1 cellular context compared by ENCODE assay signal in the genomic region with DNA sequence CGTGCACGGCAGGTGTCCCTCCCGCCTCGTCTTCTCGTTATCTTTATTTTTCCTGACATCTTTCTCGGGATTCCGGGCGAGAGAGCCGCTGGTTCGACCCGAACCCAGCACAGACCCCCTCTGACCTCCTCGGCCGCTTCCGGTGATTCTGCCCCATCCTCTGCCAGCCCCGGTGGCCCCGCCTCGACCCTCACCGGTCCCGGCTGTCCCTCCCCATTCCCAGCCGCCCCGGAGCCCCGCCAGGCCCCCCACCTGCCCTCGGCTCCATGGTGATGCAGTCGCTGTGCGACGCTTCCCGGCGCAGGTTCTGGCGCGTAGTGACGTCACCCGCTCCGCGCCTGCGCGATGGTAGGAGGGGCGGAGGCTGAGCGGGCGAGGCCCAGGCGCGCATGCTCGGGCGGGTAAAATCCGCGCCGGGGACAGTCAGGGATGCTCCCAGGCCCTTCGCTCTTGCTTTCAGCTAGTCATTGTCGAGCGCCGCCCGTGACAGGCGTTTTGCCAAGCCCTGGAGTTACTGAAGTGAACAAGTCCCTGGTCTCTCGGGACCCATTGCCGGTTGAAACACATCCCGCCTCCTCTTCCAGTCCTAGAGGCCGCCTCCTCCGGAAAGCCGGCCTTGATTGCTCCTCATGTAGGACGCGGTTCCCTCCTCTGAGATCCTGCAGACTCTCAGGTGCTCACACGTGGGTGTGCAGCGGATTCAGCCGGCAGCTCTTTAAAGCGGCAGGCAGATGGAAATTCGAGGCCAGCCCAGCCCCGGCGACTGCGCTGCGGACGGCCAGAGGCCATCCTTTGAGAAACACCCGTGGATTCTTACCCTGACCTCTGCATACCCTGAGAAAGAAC.
A peak's percentile ranks its signal among the peaks of the same experiment; 100 is the strongest.
TF ChIP-seq lines count a peak whose summit lies in the region.

MTHFSD (minus strand) TSS at position 319 of the 846 bp plus-strand sequence; CDS start at position 268, 51 bp downstream.

TF ChIP-seq in K562, 482 proteins besides CTCF, POLR2A, EP300 and RAD21 (continued from another document and continues in another):
- TF ChIP-seq ZNF395 (CRISPR knock-in tag; IDR thresholded peaks at IDR 0.05) (no peak), ZZZ3 (IDR thresholded peaks at IDR 0.05) (no peak), TEAD1 (CRISPR knock-in tag; IDR thresholded peaks at IDR 0.05) (no peak), ZNF197 (CRISPR knock-in tag; IDR thresholded peaks at IDR 0.05; ENCODE audit: low read depth) (no peak), ZNF740 (CRISPR knock-in tag; IDR thresholded peaks at IDR 0.05) (0 out of 2 replicates have a peak, but pooled peaks have one; percentile 29), ZNF740 (tag; IDR thresholded peaks at IDR 0.05) (no peak), FOXM1 (IDR thresholded peaks at IDR 0.05; ENCODE audit: low read depth) (no peak), FOXM1 (CRISPR knock-in tag; IDR thresholded peaks at IDR 0.05; ENCODE audit: low read depth) (no peak), DIDO1 (tag; IDR thresholded peaks at IDR 0.05; ENCODE audit: low read depth) (peak; percentile 68), ZNF592 (IDR thresholded peaks at IDR 0.05) (no peak), CBX2 (IDR thresholded peaks at IDR 0.05; ENCODE audit: insufficient read depth, low read length, poor library complexity, severe bottlenecking) (no peak), DEAF1 (CRISPR knock-in tag; IDR thresholded peaks at IDR 0.05) (no peak), ZFP1 (CRISPR knock-in tag; IDR thresholded peaks at IDR 0.05) (no peak), ZNF511 (CRISPR knock-in tag; IDR thresholded peaks at IDR 0.05) (no peak), HCFC1 (IDR thresholded peaks at IDR 0.05; ENCODE audit: low read depth, low read length) (peak; percentile 85), TAL1 (IDR thresholded peaks at IDR 0.05) (no peak), ZKSCAN8 (CRISPR knock-in tag; IDR thresholded peaks at IDR 0.05) (no peak), ZBTB34 (CRISPR knock-in tag; IDR thresholded peaks at IDR 0.05) (no peak), KAT7 (CRISPR knock-in tag; IDR thresholded peaks at IDR 0.05; ENCODE audit: borderline replicate concordance) (no peak), U2AF1 (optimal IDR thresholded peaks at IDR 0.05; ENCODE audit: low read depth, low read length) (no peak), TFAM (CRISPR knock-in tag; conservative IDR thresholded peaks at IDR 0.05) (no peak), NFE2L1 (tag; IDR thresholded peaks at IDR 0.05; ENCODE audit: borderline replicate concordance, low read depth) (no peak), ZNF347 (CRISPR knock-in tag; IDR thresholded peaks at IDR 0.05; ENCODE audit: low read depth) (no peak), CBFB (CRISPR knock-in tag; IDR thresholded peaks at IDR 0.05) (no peak), ETV5 (CRISPR knock-in tag; IDR thresholded peaks at IDR 0.05; ENCODE audit: low read depth) (no peak), LCOR (CRISPR knock-in tag; IDR thresholded peaks at IDR 0.05) (no peak), PRPF4 (IDR thresholded peaks at IDR 0.05; ENCODE audit: insufficient read depth, low read depth, low read length, poor library complexity, severe bottlenecking) (no peak), POLR3G (IDR thresholded peaks at IDR 0.05; ENCODE audit: extremely low read depth, insufficient read length, insufficient replicate concordance) (no peak), FIP1L1 (IDR thresholded peaks at IDR 0.05; ENCODE audit: low read depth, low read length, poor library complexity, severe bottlenecking) (peak; percentile 64), SAFB (IDR thresholded peaks at IDR 0.05; ENCODE audit: borderline replicate concordance, low read depth, low read length) (no peak), CHCHD3 (CRISPR knock-in tag; IDR thresholded peaks at IDR 0.05) (no peak), FUS (optimal IDR thresholded peaks at IDR 0.05; ENCODE audit: low read depth, low read length) (no peak), PRMT5 (CRISPR knock-in tag; IDR thresholded peaks at IDR 0.05) (no peak), HDAC3 (IDR thresholded peaks at IDR 0.05; ENCODE audit: borderline replicate concordance, partially characterized antibody) (no peak), MCM3 (IDR thresholded peaks at IDR 0.05) (no peak)
- TF ChIP-seq, protein P1, sequence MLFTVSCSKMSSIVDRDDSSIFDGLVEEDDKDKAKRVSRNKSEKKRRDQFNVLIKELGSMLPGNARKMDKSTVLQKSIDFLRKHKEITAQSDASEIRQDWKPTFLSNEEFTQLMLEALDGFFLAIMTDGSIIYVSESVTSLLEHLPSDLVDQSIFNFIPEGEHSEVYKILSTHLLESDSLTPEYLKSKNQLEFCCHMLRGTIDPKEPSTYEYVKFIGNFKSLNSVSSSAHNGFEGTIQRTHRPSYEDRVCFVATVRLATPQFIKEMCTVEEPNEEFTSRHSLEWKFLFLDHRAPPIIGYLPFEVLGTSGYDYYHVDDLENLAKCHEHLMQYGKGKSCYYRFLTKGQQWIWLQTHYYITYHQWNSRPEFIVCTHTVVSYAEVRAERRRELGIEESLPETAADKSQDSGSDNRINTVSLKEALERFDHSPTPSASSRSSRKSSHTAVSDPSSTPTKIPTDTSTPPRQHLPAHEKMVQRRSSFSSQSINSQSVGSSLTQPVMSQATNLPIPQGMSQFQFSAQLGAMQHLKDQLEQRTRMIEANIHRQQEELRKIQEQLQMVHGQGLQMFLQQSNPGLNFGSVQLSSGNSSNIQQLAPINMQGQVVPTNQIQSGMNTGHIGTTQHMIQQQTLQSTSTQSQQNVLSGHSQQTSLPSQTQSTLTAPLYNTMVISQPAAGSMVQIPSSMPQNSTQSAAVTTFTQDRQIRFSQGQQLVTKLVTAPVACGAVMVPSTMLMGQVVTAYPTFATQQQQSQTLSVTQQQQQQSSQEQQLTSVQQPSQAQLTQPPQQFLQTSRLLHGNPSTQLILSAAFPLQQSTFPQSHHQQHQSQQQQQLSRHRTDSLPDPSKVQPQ (CRISPR knock-in tag; IDR thresholded peaks at IDR 0.05; ENCODE audit: borderline replicate concordance), result no peak
- TF ChIP-seq, protein P2, sequence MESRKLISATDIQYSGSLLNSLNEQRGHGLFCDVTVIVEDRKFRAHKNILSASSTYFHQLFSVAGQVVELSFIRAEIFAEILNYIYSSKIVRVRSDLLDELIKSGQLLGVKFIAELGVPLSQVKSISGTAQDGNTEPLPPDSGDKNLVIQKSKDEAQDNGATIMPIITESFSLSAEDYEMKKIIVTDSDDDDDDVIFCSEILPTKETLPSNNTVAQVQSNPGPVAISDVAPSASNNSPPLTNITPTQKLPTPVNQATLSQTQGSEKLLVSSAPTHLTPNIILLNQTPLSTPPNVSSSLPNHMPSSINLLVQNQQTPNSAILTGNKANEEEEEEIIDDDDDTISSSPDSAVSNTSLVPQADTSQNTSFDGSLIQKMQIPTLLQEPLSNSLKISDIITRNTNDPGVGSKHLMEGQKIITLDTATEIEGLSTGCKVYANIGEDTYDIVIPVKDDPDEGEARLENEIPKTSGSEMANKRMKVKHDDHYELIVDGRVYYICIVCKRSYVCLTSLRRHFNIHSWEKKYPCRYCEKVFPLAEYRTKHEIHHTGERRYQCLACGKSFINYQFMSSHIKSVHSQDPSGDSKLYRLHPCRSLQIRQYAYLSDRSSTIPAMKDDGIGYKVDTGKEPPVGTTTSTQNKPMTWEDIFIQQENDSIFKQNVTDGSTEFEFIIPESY (CRISPR knock-in tag; IDR thresholded peaks at IDR 0.05), result no peak
- TF ChIP-seq, protein P3, sequence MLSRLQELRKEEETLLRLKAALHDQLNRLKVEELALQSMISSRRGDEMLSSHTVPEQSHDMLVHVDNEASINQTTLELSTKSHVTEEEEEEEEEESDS (CRISPR knock-in tag; IDR thresholded peaks at IDR 0.05), result no peak
- TF ChIP-seq, protein P4, sequence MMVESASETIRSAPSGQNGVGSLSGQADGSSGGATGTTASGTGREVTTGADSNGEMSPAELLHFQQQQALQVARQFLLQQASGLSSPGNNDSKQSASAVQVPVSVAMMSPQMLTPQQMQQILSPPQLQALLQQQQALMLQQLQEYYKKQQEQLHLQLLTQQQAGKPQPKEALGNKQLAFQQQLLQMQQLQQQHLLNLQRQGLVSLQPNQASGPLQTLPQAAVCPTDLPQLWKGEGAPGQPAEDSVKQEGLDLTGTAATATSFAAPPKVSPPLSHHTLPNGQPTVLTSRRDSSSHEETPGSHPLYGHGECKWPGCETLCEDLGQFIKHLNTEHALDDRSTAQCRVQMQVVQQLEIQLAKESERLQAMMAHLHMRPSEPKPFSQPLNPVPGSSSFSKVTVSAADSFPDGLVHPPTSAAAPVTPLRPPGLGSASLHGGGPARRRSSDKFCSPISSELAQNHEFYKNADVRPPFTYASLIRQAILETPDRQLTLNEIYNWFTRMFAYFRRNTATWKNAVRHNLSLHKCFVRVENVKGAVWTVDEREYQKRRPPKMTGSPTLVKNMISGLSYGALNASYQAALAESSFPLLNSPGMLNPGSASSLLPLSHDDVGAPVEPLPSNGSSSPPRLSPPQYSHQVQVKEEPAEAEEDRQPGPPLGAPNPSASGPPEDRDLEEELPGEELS (CRISPR knock-in tag; IDR thresholded peaks at IDR 0.05; ENCODE audit: borderline replicate concordance), result no peak
- TF ChIP-seq, protein P5, sequence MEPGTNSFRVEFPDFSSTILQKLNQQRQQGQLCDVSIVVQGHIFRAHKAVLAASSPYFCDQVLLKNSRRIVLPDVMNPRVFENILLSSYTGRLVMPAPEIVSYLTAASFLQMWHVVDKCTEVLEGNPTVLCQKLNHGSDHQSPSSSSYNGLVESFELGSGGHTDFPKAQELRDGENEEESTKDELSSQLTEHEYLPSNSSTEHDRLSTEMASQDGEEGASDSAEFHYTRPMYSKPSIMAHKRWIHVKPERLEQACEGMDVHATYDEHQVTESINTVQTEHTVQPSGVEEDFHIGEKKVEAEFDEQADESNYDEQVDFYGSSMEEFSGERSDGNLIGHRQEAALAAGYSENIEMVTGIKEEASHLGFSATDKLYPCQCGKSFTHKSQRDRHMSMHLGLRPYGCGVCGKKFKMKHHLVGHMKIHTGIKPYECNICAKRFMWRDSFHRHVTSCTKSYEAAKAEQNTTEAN (CRISPR knock-in tag; IDR thresholded peaks at IDR 0.05), result no peak
